Comparison of ENCODE assay signal across 8 cellular contexts in the genomic region with DNA sequence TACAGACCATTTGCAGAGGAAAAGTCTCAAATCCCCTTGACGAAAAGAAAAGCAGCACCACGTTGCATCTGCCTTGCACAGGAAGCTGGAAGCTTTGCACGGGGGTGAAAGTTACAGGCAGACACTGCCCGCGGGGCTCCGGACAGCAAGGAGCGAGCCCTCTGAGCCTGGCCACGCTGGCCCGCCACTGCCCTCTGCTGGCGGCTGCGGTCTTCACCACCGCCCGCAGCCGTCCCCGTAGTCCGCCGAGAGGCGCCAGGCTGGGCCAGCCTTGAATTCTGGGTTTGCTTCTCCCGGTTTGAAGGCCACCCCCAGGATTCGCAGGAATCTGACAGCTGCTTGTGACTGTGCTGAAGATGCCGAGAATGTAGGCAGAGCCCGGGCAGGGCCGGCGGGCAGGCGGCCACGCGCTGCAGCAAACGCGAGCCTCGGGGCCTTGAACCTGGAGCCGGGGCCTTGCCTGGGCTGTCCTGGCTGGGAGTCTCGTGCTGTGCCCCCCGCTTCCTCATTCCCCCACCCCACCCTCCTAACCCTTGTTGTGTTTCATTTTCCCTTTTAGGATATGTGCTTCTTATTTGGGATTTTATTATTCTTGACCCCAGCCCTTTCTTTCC. TPM values are rescaled to one million over a fixed set of nuclear protein-coding genes. Genes with fewer than 3 reads are reported as not detected.
A peak's percentile ranks its signal among the peaks of the same experiment; 100 is the strongest.
DNase-seq lines count a peak whose midpoint lies in the region; ATAC-seq and TF ChIP-seq lines count a peak whose summit lies in the region.

No MANE protein-coding gene starts in this region.

- H3K9me3 ChIP-seq in ovary (no peaks in the 10 kb centered on the region), upper lobe of left lung (no peaks in the 10 kb centered on the region)

- TF ChIP-seq POLR2A in ovary (IDR thresholded peaks at IDR 0.05) (peak; percentile 13), upper lobe of left lung (IDR thresholded peaks at IDR 0.05) (no peak)

- H3K4me3 ChIP-seq in BJ (ENCODE audit: low read depth, low read length) (no peak overlapping the region), ovary (no peak overlapping the region), upper lobe of left lung (peak overlapping the region in 1 of 4 donors; percentile 8)

- no peak for DNase-seq in BJ (ENCODE audit: low read depth)
- DNase-seq in RWPE1 (ENCODE audit: low spot score) = peak; percentile 59
- DNase-seq in activated naive CD4-positive, alpha-beta T cell treated with Interleukin-2 at 50 U/mL for 16 hours = peak; percentile 58
- peak; percentile 71 for DNase-seq in glomerular visceral epithelial cell (ENCODE audit: extremely low spot score)
- DNase-seq in ovary = peak; percentile 80 to 92 (median 89)
- DNase-seq in upper lobe of left lung = peak; percentile 80 to 96

- WGBS in ovary, 3 donors = 1 to 8% (median 2%) methylated on average over 33 of the region's 33 CpGs
- WGBS in upper lobe of left lung, 2 donors = 21 to 32% methylated on average over 15 to 33 of the region's 33 CpGs

- H3K4me1 ChIP-seq in ovary (ENCODE audit: insufficient read depth) (peaks cover 2% of the 10 kb centered on the region), upper lobe of left lung (peaks cover 6 to 8% (median 7%) of the 10 kb centered on the region in 4 donors)

- CTCF ChIA-PET in BJ (lab: Yijun Ruan, JAX) (interaction anchor here (0.8 to 5.5 kb wide), 10 partner anchors 8 to 345 kb away, joined by 3 to 27 read pairs (median 4); no protein-coding TSS in a partner anchor), RWPE1 (lab: Yijun Ruan, JAX) (interaction anchor here (0.6 to 0.7 kb wide), 8 partner anchors 12 to 479 kb away, joined by 3 to 5 read pairs (median 4); no protein-coding TSS in a partner anchor)

- ATAC-seq in GM19328 (IDR thresholded peaks at IDR 0.05; ENCODE audit: unreplicated experiment) (peak; percentile 80), HG03432 (IDR thresholded peaks at IDR 0.05; ENCODE audit: unreplicated experiment) (peak; percentile 95), upper lobe of left lung (ENCODE audit: low FRiP score in 2 of 2) (peak; percentile 91 to 97)

- no peaks in the 10 kb centered on the region for H3K36me3 ChIP-seq in BJ (ENCODE audit: control insufficient read depth, insufficient read depth, low read length)
- no peaks in the 10 kb centered on the region for H3K36me3 ChIP-seq in ovary
- H3K36me3 ChIP-seq in upper lobe of left lung = no peaks in the 10 kb centered on the region

- TF ChIP-seq CTCF in BJ (IDR thresholded peaks at IDR 0.05; ENCODE audit: insufficient read depth, low read depth, low read length) (peak; percentile 98), RWPE1 (conservative IDR thresholded peaks at IDR 0.05; ENCODE audit: low read depth) (peak; percentile 93), ovary (IDR thresholded peaks at IDR 0.05) (peak; percentile 93 to 99 (median 95)), upper lobe of left lung (IDR thresholded peaks at IDR 0.05) (peak; percentile 89 to 94 (median 92))

- no peak for TF ChIP-seq EP300 in ovary (IDR thresholded peaks at IDR 0.05)
- TF ChIP-seq EP300 in upper lobe of left lung (IDR thresholded peaks at IDR 0.05) = no peak

- intact Hi-C loops in ovary (cut with DNase I) = loop anchor here (1.0 to 10.0 kb wide), 6 partner anchors 71 to 694 kb away; no protein-coding TSS in a partner anchor

- H3K27ac ChIP-seq in RWPE1 (no peak overlapping the region), ovary (peak overlapping the region; percentile 77 to 88), upper lobe of left lung (no peak overlapping the region)

- POLR2A ChIA-PET in BJ (lab: Charles Lee) (no interaction called here), RWPE1 (lab: Yijun Ruan, JAX; ENCODE audit: low non-redundant PET) (no interaction called here)

- H3K27me3 ChIP-seq in BJ (ENCODE audit: control insufficient read depth, insufficient read depth, low read length) (no peaks in the 10 kb centered on the region), ovary (no peaks in the 10 kb centered on the region), upper lobe of left lung (no peaks in the 10 kb centered on the region)

RNA-seq across cellular contexts. Expression of a gene that starts 49.2 kb away (rescaled TPM):
- not detected in 2 replicates for polyA plus RNA-seq in BJ (2011; rRNA removed)
- not detected in 2 replicates for polyA minus RNA-seq in BJ (2011; rRNA and poly(A)+ RNA removed)
- 10 to 100 TPM in 3 of 7 donors, 1 to 10 TPM in 4; 1.7 to 20.8 (median 6.4) TPM for total RNA-seq in ovary
- polyA plus RNA-seq in ovary = 10 to 100 TPM in 1 of 2 donors, 1 to 10 TPM in 1; 9.4 to 11.3 TPM
- under 1 TPM in 3 of 6 donors, not detected in 3; 0.30 to 0.37 (median 0.34) TPM for total RNA-seq in upper lobe of left lung

Comparison
In these comparisons a context has a peak if more than half of its experiments do, and no peak if none do; other contexts are left out.
1. H3K27ac ChIP-seq: peak in ovary (2 of 2); none in RWPE1 (single experiment) and upper lobe of left lung (0 of 4).
2. Peak in every context shown above with its lines, with median percentiles within 50 percentile points of each other: CTCF ChIP-seq and ATAC-seq.